In the genomic region with DNA sequence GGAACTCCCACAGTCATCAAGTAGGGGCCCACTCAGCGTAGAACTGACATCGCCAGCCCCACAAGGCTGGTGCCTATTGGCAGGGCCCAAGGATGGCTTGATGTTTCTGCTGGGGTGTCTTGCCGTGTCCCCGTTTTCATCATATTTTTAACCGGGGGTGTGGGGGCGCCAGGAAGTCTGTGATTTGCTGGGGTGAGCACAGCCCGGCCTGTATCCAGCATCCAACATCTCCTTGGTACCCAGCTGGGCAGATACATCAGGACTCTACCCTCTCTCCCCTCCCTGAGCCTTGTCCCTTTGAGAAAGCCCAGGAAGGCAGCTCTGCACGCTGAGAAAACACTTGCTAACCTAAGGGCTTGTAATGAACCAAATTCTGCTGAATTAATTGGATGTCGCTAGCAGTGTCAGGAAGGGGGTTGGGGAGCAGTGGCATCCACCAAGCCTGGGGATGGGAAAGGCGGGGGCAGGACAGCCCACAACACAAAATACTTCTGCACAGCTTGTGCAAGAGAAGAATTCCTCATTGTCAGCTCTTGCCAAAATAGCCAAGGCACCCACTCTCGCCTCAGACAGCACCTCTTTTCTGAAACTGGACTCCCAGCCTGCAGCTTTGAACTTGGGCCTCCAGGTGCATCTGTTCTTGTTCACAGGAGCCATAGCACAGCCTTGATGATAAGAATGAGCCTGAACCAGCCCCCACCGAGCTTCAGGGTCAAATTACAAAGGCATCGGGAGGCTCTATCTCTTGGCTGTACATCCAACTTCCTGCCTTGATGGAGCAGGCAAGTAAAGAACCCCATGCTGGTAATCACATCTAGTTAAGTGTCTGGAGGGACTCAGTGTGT, we compare ENCODE assay signal across 14 cellular contexts.
DNase-seq lines count a peak whose midpoint lies in the region; ATAC-seq and TF ChIP-seq lines count a peak whose summit lies in the region.
"Had no signal": no experiment of that assay in that cellular context is flagged by ENCODE, and none has a peak within 500 bp of the region (broad histone marks: within the 10 kb centered on the region; RNA-seq: fewer than 3 reads in every experiment).

No MANE protein-coding gene starts in this region.

- no peaks in the 10 kb centered on the region for H3K4me1 Mint-ChIP-seq in MCF 10A (ENCODE audit: insufficient read depth, unreplicated experiment)

- H3K4me2 ChIP-seq in parathyroid adenoma (ENCODE audit: low read length), result no peak overlapping the region

- peaks cover 3% of the 10 kb centered on the region for H3K4me1 ChIP-seq in parathyroid adenoma

- CTCF ChIA-PET in MCF 10A (lab: Yijun Ruan, JAX), result interaction anchor here (0.7 kb wide), 1 partner anchor 24 kb away, joined by 6 read pairs; no protein-coding TSS in a partner anchor

- no peaks in the 10 kb centered on the region for H3K27me3 ChIP-seq in parathyroid adenoma (ENCODE audit: control insufficient read depth, insufficient read depth, low read length)

- no peak overlapping the region for H3K9ac ChIP-seq in parathyroid adenoma

- TF ChIP-seq CTCF in MCF 10A (IDR thresholded peaks at IDR 0.05; ENCODE audit: unreplicated experiment) (no peak), parathyroid adenoma (IDR thresholded peaks at IDR 0.05) (no peak)

- no TSS peak for BruUV-seq in MCF 10A (replicated peaks; lab: Mats Ljungman, UMichigan)

- H3K36me3 ChIP-seq in parathyroid adenoma (ENCODE audit: control insufficient read depth, insufficient read depth, low read length), result no peaks in the 10 kb centered on the region
- H3K36me3 ChIP-seq: thoracic aorta had no signal

- no peak overlapping the region for H3K4me3 ChIP-seq in parathyroid adenoma (ENCODE audit: low read depth, low read length)
- H3K4me3 ChIP-seq: thoracic aorta had no signal

- DNase-seq in NCI-H2171 treated with DMSO at 0.1 percent for 48 hours (lab: John Stamatoyannopoulos, UW) (peak; percentile 47), NCI-H2171 (lab: John Stamatoyannopoulos, UW) (no peak), NCI-H526 treated with DMSO at 0.1 percent for 48 hours (lab: John Stamatoyannopoulos, UW) (peak; percentile 52), MCF 10A (ENCODE audit: unreplicated experiment) (peak; percentile 4), dermis blood vessel endothelial cell (no peak)
- DNase-seq: 8988T; activated naive CD4-positive, alpha-beta T cell; caudate nucleus; NCI-H1930 had no signal

- H3K9me3 ChIP-seq in parathyroid adenoma (ENCODE audit: control insufficient read depth, low read length), result no peaks in the 10 kb centered on the region
- H3K9me3 ChIP-seq: thoracic aorta had no signal

- no peak overlapping the region for H3K4me3 Mint-ChIP-seq in MCF 10A (ENCODE audit: unreplicated experiment)

- no peaks in the 10 kb centered on the region for H3K9me3 Mint-ChIP-seq in MCF 10A (ENCODE audit: unreplicated experiment)

- H3K27ac Mint-ChIP-seq in MCF 10A (ENCODE audit: low read depth, unreplicated experiment), result no peak overlapping the region

- ATAC-seq in GM18511 (IDR thresholded peaks at IDR 0.05; ENCODE audit: unreplicated experiment) (no peak), HG03439 (IDR thresholded peaks at IDR 0.05; ENCODE audit: unreplicated experiment) (no peak)

- H3K79me2 ChIP-seq in parathyroid adenoma, result no peaks in the 10 kb centered on the region

- intact Hi-C loops in MCF 10A (cut with micrococcal nuclease), result no loop called here

- H2AFZ ChIP-seq in parathyroid adenoma, result peak overlapping the region; percentile 51

- POLR2A ChIA-PET in MCF 10A (lab: Yijun Ruan, JAX), result no interaction called here

- H3K36me3 Mint-ChIP-seq in MCF 10A (ENCODE audit: insufficient read depth, unreplicated experiment), result no peaks in the 10 kb centered on the region

- no peak overlapping the region for H3K27ac ChIP-seq in parathyroid adenoma
- H3K27ac ChIP-seq: epithelial cell of prostate, thoracic aorta had no signal

- H3K27me3 Mint-ChIP-seq in MCF 10A (ENCODE audit: insufficient read depth, unreplicated experiment), result peaks cover 12% of the 10 kb centered on the region

Comparison
In these comparisons a context has a peak if more than half of its experiments do, and no peak if none do; other contexts are left out.
1. DNase-seq: peak in NCI-H2171 treated with DMSO at 0.1 percent for 48 hours (single experiment), NCI-H526 treated with DMSO at 0.1 percent for 48 hours (single experiment) and MCF 10A (single experiment); none in NCI-H2171 (single experiment) and dermis blood vessel endothelial cell (single experiment).